ENCODE assay signal across 1 cellular context in genomic region chr5:93604119-93604963, GRCh38.
A peak's percentile ranks its signal among the peaks of the same experiment; 100 is the strongest.
TF ChIP-seq lines count a peak whose summit lies in the region.

No MANE protein-coding gene starts in this region.

TF ChIP-seq in K562, 482 proteins besides CTCF, POLR2A, EP300 and RAD21:
- TF ChIP-seq CTCFL (IDR thresholded peaks at IDR 0.05; ENCODE audit: borderline replicate concordance, insufficient read depth, low read depth, low read length, poor library complexity, severe bottlenecking) (no peak), USF2 (CRISPR knock-in tag; IDR thresholded peaks at IDR 0.05) (0 out of 2 replicates have a peak, but pooled peaks have one; percentile 4), ZBTB12 (CRISPR knock-in tag; IDR thresholded peaks at IDR 0.05) (no peak), ZNF512 (tag; IDR thresholded peaks at IDR 0.05) (peak; percentile 72), MEIS2 (IDR thresholded peaks at IDR 0.05; ENCODE audit: partially characterized antibody) (no peak)
